In the genomic region with DNA sequence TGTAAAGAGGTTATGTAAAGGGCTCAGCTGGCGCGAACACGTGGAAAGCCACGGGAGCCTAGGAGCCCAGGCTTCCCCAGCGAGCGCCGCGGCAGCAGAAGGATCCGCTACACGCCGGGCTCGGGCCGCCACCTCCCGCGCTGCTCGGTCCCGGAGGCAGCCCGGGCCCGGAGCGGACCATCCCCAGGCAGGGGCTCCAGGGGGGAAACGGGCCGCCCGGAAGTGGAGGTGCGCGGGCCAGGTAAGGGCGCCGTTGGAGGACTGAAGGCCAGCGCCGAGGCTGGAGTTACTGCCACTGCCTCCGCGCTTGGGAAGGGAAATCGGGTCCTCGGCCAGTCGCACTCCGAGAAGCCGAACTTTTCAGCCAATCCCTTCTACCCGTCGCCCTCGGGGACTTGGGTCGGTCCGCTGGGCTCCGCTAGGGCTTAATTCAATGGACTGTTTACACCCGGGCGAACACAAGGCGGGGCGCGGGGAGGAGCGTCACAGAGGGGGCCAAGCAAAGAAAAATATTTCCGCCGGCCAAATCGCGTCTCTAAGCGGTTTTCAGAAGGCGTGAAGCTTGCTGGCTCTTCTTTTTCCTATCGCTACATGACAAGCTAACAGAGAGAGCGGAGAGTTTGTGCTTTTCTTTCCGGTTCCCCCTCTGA, we compare ENCODE assay signal across 8 cellular contexts. TPM values are rescaled to one million over a fixed set of nuclear protein-coding genes. Genes with fewer than 3 reads are reported as not detected.
DNase-seq lines count a peak whose midpoint lies in the region; ATAC-seq and TF ChIP-seq lines count a peak whose summit lies in the region.

No MANE protein-coding gene starts in this region.

- H3K4me1 Mint-ChIP-seq in activated B cell treated with CpG ODN at 0.5 μM for 24 hours (peaks cover 41% of the 10 kb centered on the region), immature natural killer cell (peaks cover 46 to 48% of the 10 kb centered on the region in 2 donors)

- POLR2A ChIA-PET in activated B cell treated with CpG ODN at 0.5 μM for 24 hours (lab: Charles Lee), result interaction anchor here (0.5 to 2.6 kb wide), 19 partner anchors 8 to 1272 kb away, joined by 3 to 15 read pairs (median 6); partner anchors contain the start of genes NOP56, NSFL1C, SNRPB and ZNF343

- TF ChIP-seq CTCF in AG10803 (conservative IDR thresholded peaks at IDR 0.05; ENCODE audit: low read length) (no peak; the same call in 1 of the 2 replicates), activated B cell treated with CpG ODN at 0.5 μM for 24 hours (IDR thresholded peaks at IDR 0.05) (no peak), cardiac fibroblast (IDR thresholded peaks at IDR 0.05; ENCODE audit: low read depth, low read length) (no peak)

- H3K4me3 Mint-ChIP-seq in activated B cell treated with CpG ODN at 0.5 μM for 24 hours (peak overlapping the region; percentile 93), immature natural killer cell (peak overlapping the region; percentile 90 to 96 (median 94))

- ATAC-seq in GM19035 (IDR thresholded peaks at IDR 0.05; ENCODE audit: unreplicated experiment) (peak; percentile 73), HG03280 (IDR thresholded peaks at IDR 0.05; ENCODE audit: unreplicated experiment) (peak; percentile 71), activated B cell treated with CpG ODN at 0.5 μM for 24 hours (ENCODE audit: low read depth) (peak; percentile 82)

- CTCF ChIA-PET in activated B cell treated with CpG ODN at 0.5 μM for 24 hours (lab: Charles Lee), result interaction anchor here (1.0 to 2.2 kb wide), 6 partner anchors 9 to 325 kb away, joined by 3 to 7 read pairs (median 6); no protein-coding TSS in a partner anchor

- H3K27me3 Mint-ChIP-seq in activated B cell treated with CpG ODN at 0.5 μM for 24 hours (no peaks in the 10 kb centered on the region), immature natural killer cell (ENCODE audit: low read depth in 3 of 3) (peaks cover 6 to 12% (median 11%) of the 10 kb centered on the region in 3 donors)

- H3K4me3 ChIP-seq in AG10803 (ENCODE audit: low read length), result peak overlapping the region; percentile 97
- peak overlapping the region; percentile 92 to 95 for H3K4me3 ChIP-seq in cardiac fibroblast (replicated peaks in 1 of 2; ENCODE audit: low read depth in 2 of 2, low read length in 2 of 2)

- no peaks in the 10 kb centered on the region for H3K9me3 Mint-ChIP-seq in activated B cell treated with CpG ODN at 0.5 μM for 24 hours
- H3K9me3 Mint-ChIP-seq in immature natural killer cell, result no peaks in the 10 kb centered on the region

- peak; percentile 95 for DNase-seq in AG10803 (ENCODE audit: low read depth)
- peak; percentile 60 for DNase-seq in NCI-H226
- DNase-seq in activated B cell treated with CpG ODN at 0.5 μM for 24 hours, result peak; percentile 87
- peak; percentile 95 to 97 for DNase-seq in cardiac fibroblast (ENCODE audit: low read depth in 2 of 2)
- DNase-seq in immature natural killer cell, result peak; percentile 92 to 94 (median 93)
- DNase-seq in smooth muscle cell of the brain vasculature (ENCODE audit: low read depth, low spot score), result peak; percentile 87

- peak overlapping the region; percentile 100 for H3K27ac Mint-ChIP-seq in activated B cell treated with CpG ODN at 0.5 μM for 24 hours
- H3K27ac Mint-ChIP-seq in immature natural killer cell, result peak overlapping the region; percentile 97 to 100 (median 100)

- H3K36me3 Mint-ChIP-seq in activated B cell treated with CpG ODN at 0.5 μM for 24 hours (ENCODE audit: low read depth), result peaks cover 19% of the 10 kb centered on the region
- no peaks in the 10 kb centered on the region for H3K36me3 Mint-ChIP-seq in immature natural killer cell

- intact Hi-C loops in activated B cell treated with CpG ODN at 0.5 μM for 24 hours (cut with micrococcal nuclease), result loop anchor here (1.0 to 2.0 kb wide), 10 partner anchors 22 to 635 kb away; partner anchors contain the start of genes IDH3B, NSFL1C and SNRPB

RNA-seq across cellular contexts. Expression of gene STK35, which starts 0.4 kb away (rescaled TPM):
- total RNA-seq in activated B cell treated with CpG ODN at 0.5 μM for 24 hours, result 15.5 and 17.6 TPM in 2 replicates
- polyA plus RNA-seq in immature natural killer cell, result 1 to 10 TPM; 3.2 to 7.6 (median 4.5) TPM

Comparison
In these comparisons a context has a peak if more than half of its experiments do, and no peak if none do; other contexts are left out.
1. Peak in every context shown above with its lines: DNase-seq, ATAC-seq and H3K4me3 ChIP-seq.